Comparison of ENCODE assay signal across 7 cellular contexts in genomic region chr10:20045100-20045499, GRCh38.
DNase-seq lines count a peak whose midpoint lies in the region; ATAC-seq, FAIRE-seq and TF ChIP-seq lines count a peak whose summit lies in the region.
"Not testable (repeated sequence)": the region's sequence is repeated elsewhere in the genome, so short reads cannot be mapped to it uniquely, and the experiment has no call there.

No MANE protein-coding gene starts in this region.

- H2AK5ac ChIP-seq in H9 (ENCODE audit: insufficient read length, low read length), result not testable (repeated sequence)

- not testable (repeated sequence) for H3K27ac ChIP-seq in GM23338 (ENCODE audit: low read depth); H9 (ENCODE audit: insufficient read length, low read depth, low read length); astrocyte (ENCODE audit: low read depth, low read length); thyroid gland
- peak overlapping the region; percentile 25 for H3K27ac ChIP-seq in HUES48 (ENCODE audit: low read depth, low read length)

- not testable (repeated sequence) for H3K36me3 ChIP-seq in GM23338 (ENCODE audit: insufficient read depth); astrocyte (ENCODE audit: insufficient read depth, low read length); thyroid gland
- peaks cover 16% of the 10 kb centered on the region; the same call in 1 of the 2 replicates for H3K36me3 ChIP-seq in HUES48 (ENCODE audit: control insufficient read depth, insufficient read depth, low read length)

- H3K23me2 ChIP-seq in H9 (ENCODE audit: insufficient read length, low read depth, low read length, poor library complexity, severe bottlenecking), result not testable (repeated sequence)

- H3K18ac ChIP-seq in H9 (ENCODE audit: insufficient read length, low read depth, low read length), result not testable (repeated sequence)

- TF ChIP-seq CTCF in GM23338 (conservative IDR thresholded peaks at IDR 0.05; ENCODE audit: low read depth in 2 of 2); H9 (conservative IDR thresholded peaks at IDR 0.05); astrocyte (IDR thresholded peaks at IDR 0.05; ENCODE audit: insufficient read depth, low read depth, low read length); thyroid gland (IDR thresholded peaks at IDR 0.05): not testable (repeated sequence)

- H3K9me2 ChIP-seq in GM23338 (ENCODE audit: insufficient read depth), result not testable (repeated sequence)

- not testable (repeated sequence) for H3K56ac ChIP-seq in H9 (ENCODE audit: insufficient read length, low read depth, low read length)

- H3K4me1 Mint-ChIP-seq in GM23338 (peaks cover 23% of the 10 kb centered on the region), H9 (peaks cover 10 to 13% of the 10 kb centered on the region in 2 experiments)
- H3K4me1 Mint-ChIP-seq in activated naive CD4-positive, alpha-beta T cell treated with anti-CD3 and anti-CD28 coated beads, Interleukin-2, amount 50 U/mL, for 24 hours; astrocyte (ENCODE audit: low read depth, unreplicated experiment): not testable (repeated sequence)

- not testable (repeated sequence) for H3F3A ChIP-seq in GM23338 (replicated peaks; ENCODE audit: low read depth)

- H2BK12ac ChIP-seq in H9 (ENCODE audit: insufficient read length, low read depth, low read length), result not testable (repeated sequence)

- not testable (repeated sequence) for TF ChIP-seq POLR2A in thyroid gland (IDR thresholded peaks at IDR 0.05)

- not testable (repeated sequence) for H3K27me3 ChIP-seq in GM23338 (ENCODE audit: insufficient read depth); H9 (ENCODE audit: insufficient read depth, low read length); HUES48 (ENCODE audit: control insufficient read depth, insufficient read depth, low read length); astrocyte (ENCODE audit: insufficient read depth, low read length); thyroid gland

- not testable (repeated sequence) for H3K9ac ChIP-seq in H9 (ENCODE audit: extremely low read depth, insufficient read length, low read length); HUES48 (ENCODE audit: low read depth, low read length); astrocyte (ENCODE audit: low read length)

- not testable (repeated sequence) for FAIRE-seq in astrocyte (lab: Jason Lieb, UNC)

- not testable (repeated sequence) for H3K4me2 ChIP-seq in GM23338; H9 (ENCODE audit: insufficient read depth, insufficient read length, low read length); astrocyte (ENCODE audit: low read length)

- intact Hi-C loops in Right ventricle myocardium inferior (cut with DNase I); thyroid gland (cut with DNase I): not testable (repeated sequence)

- H4K8ac ChIP-seq in H9 (replicated peaks; ENCODE audit: insufficient read length, low read depth, low read length), result not testable (repeated sequence)

- not testable (repeated sequence) for H3K79me2 ChIP-seq in GM23338 (replicated peaks; ENCODE audit: insufficient read depth); H9 (ENCODE audit: insufficient read depth, low read length); astrocyte (ENCODE audit: insufficient read depth, low read length)

- H2BK120ac ChIP-seq in H9 (ENCODE audit: low read depth, low read length, poor library complexity, severe bottlenecking), result not testable (repeated sequence)

- H3K23ac ChIP-seq in H9 (ENCODE audit: insufficient read length, low read depth, low read length), result not testable (repeated sequence)

- not testable (repeated sequence) for H4K91ac ChIP-seq in H9 (ENCODE audit: insufficient read length, low read depth, low read length)

- H3K36me3 Mint-ChIP-seq in GM23338 (ENCODE audit: low read depth) (peaks cover 27% of the 10 kb centered on the region), H9 (ENCODE audit: insufficient read depth in 1 of 3, low read depth in 3 of 3) (peaks cover 24 to 28% (median 28%) of the 10 kb centered on the region in 3 experiments)
- H3K36me3 Mint-ChIP-seq in activated naive CD4-positive, alpha-beta T cell treated with anti-CD3 and anti-CD28 coated beads, Interleukin-2, amount 50 U/mL, for 24 hours; astrocyte (ENCODE audit: low read depth, unreplicated experiment): not testable (repeated sequence)

- H3K9me3 Mint-ChIP-seq in GM23338 (peaks cover 19% of the 10 kb centered on the region), H9 (peaks cover 10 to 16% of the 10 kb centered on the region in 2 experiments)
- H3K9me3 Mint-ChIP-seq in activated naive CD4-positive, alpha-beta T cell treated with anti-CD3 and anti-CD28 coated beads, Interleukin-2, amount 50 U/mL, for 24 hours; astrocyte (ENCODE audit: unreplicated experiment): not testable (repeated sequence)

- H3K27ac Mint-ChIP-seq in GM23338, result peak overlapping the region; percentile 49; the same call in 1 of the 2 replicates
- H3K27ac Mint-ChIP-seq in H9, result peak overlapping the region in 2 of 3 experiments; percentile 17 to 80; a peak in 5 of 7 replicates
- H3K27ac Mint-ChIP-seq in activated naive CD4-positive, alpha-beta T cell treated with anti-CD3 and anti-CD28 coated beads, Interleukin-2, amount 50 U/mL, for 24 hours, result peak overlapping the region; percentile 68
- H3K27ac Mint-ChIP-seq in astrocyte (ENCODE audit: unreplicated experiment), result peak overlapping the region; percentile 44

- not testable (repeated sequence) for H3K79me1 ChIP-seq in H9 (ENCODE audit: insufficient read depth, low read depth, low read length, poor library complexity, severe bottlenecking)

- not testable (repeated sequence) for H3K9me3 ChIP-seq in H9 (ENCODE audit: control insufficient read depth, low read depth, low read length); HUES48 (ENCODE audit: control insufficient read depth, insufficient read depth, low read length); astrocyte (ENCODE audit: insufficient read depth, low read depth, low read length); thyroid gland

- not testable (repeated sequence) for H2BK15ac ChIP-seq in H9 (ENCODE audit: low read depth, low read length)

- not testable (repeated sequence) for H3K4me3 ChIP-seq in GM23338; HUES48 (ENCODE audit: low read depth, low read length); astrocyte (ENCODE audit: insufficient read depth, low read depth, low read length); thyroid gland (replicated peaks in 1 of 3)

- H3K27me3 Mint-ChIP-seq in GM23338 (ENCODE audit: insufficient read depth, low read depth, poor library complexity); H9 (ENCODE audit: low read depth); activated naive CD4-positive, alpha-beta T cell treated with anti-CD3 and anti-CD28 coated beads, Interleukin-2, amount 50 U/mL, for 24 hours; astrocyte (ENCODE audit: low read depth, unreplicated experiment): not testable (repeated sequence)

- DNase-seq in GM23338 (ENCODE audit: low spot score); H9; astrocyte (ENCODE audit: low read depth): not testable (repeated sequence)
- peak; percentile 35 for DNase-seq in Right ventricle myocardium inferior (ENCODE audit: missing footprints)
- peak; percentile 70 to 76 for DNase-seq in thyroid gland

- H3K4ac ChIP-seq in H9 (ENCODE audit: low read depth, low read length), result not testable (repeated sequence)

- H4K20me1 ChIP-seq in GM23338 (replicated peaks; ENCODE audit: insufficient read depth); H9 (ENCODE audit: control insufficient read depth, insufficient read depth, insufficient read length); astrocyte (ENCODE audit: insufficient read depth, low read length): not testable (repeated sequence)

- H4K5ac ChIP-seq in H9 (ENCODE audit: insufficient read length, low read depth, low read length), result not testable (repeated sequence)

- H3K14ac ChIP-seq in H9 (ENCODE audit: insufficient read depth, low read length), result not testable (repeated sequence)

- not testable (repeated sequence) for ATAC-seq in GM23338, Right ventricle myocardium inferior

- not testable (repeated sequence) for H3K4me3 Mint-ChIP-seq in GM23338; H9; activated naive CD4-positive, alpha-beta T cell treated with anti-CD3 and anti-CD28 coated beads, Interleukin-2, amount 50 U/mL, for 24 hours; astrocyte (ENCODE audit: unreplicated experiment)

- H3T11ph ChIP-seq in H9 (ENCODE audit: low read length), result not testable (repeated sequence)

- not testable (repeated sequence) for H2BK20ac ChIP-seq in H9 (ENCODE audit: low read depth, low read length, poor library complexity, severe bottlenecking)

- H2AFZ ChIP-seq in GM23338; H9 (ENCODE audit: low read length); astrocyte (ENCODE audit: low read depth, low read length): not testable (repeated sequence)

- not testable (repeated sequence) for H2BK5ac ChIP-seq in H9 (ENCODE audit: insufficient read length, low read length)

- no CpG with 5 or more reads among the region's 5 CpGs for WGBS in H9 (ENCODE audit: extremely low coverage, insufficient read length, low lambda C conversion rate)
- 31 to 51% methylated on average over 5 of the region's 5 CpGs for WGBS in thyroid gland, 2 donors

- not testable (repeated sequence) for H3K4me1 ChIP-seq in GM23338 (ENCODE audit: insufficient read depth); H9 (ENCODE audit: insufficient read depth, low read length); HUES48 (ENCODE audit: control insufficient read depth, insufficient read depth, low read length); astrocyte (ENCODE audit: insufficient read depth, low read length); thyroid gland
